ENCODE assay signal across 18 cellular contexts in genomic region chr18:25144835-25145234, GRCh38.
A peak's percentile ranks its signal among the peaks of the same experiment; 100 is the strongest.
DNase-seq lines count a peak whose midpoint lies in the region; ATAC-seq, FAIRE-seq and TF ChIP-seq lines count a peak whose summit lies in the region.
"Had no signal": no experiment of that assay in that cellular context is flagged by ENCODE, and none has a peak within 500 bp of the region (broad histone marks: within the 10 kb centered on the region; RNA-seq: fewer than 3 reads in every experiment).

No MANE protein-coding gene starts in this region.

- H3K9ac ChIP-seq in endodermal cell (ENCODE audit: extremely low read depth, low read length, poor library complexity, severe bottlenecking), result no peak overlapping the region

- H3K36me3 ChIP-seq in MG63, result no peaks in the 10 kb centered on the region
- no peaks in the 10 kb centered on the region for H3K36me3 ChIP-seq in endodermal cell (ENCODE audit: control insufficient read depth, insufficient read depth, low read length)
- no peaks in the 10 kb centered on the region for H3K36me3 ChIP-seq in lung (ENCODE audit: control insufficient read depth in 2 of 2, insufficient read depth in 2 of 2, low read length in 2 of 2)
- H3K36me3 ChIP-seq in small intestine (ENCODE audit: control insufficient read depth in 2 of 2, insufficient read depth in 2 of 2, low read length in 2 of 2), result no peaks in the 10 kb centered on the region
- H3K36me3 ChIP-seq: BE2C, pancreas, WERI-Rb-1 had no signal

- H3K36me3 Mint-ChIP-seq in endodermal cell (ENCODE audit: low read depth), result no peaks in the 10 kb centered on the region
- H3K36me3 Mint-ChIP-seq: stimulated activated naive B cell treated with anti-CD40 and anti-IgM and Interleukin-4, amounts not matched to agents 10 μg/mL and 1 μg/mL and 100 μg/mL, for 72 hours had no signal

- no peaks in the 10 kb centered on the region for H3K9me3 ChIP-seq in MG63
- H3K9me3 ChIP-seq in endodermal cell (ENCODE audit: control insufficient read depth, low read length), result no peaks in the 10 kb centered on the region
- no peaks in the 10 kb centered on the region for H3K9me3 ChIP-seq in lung (ENCODE audit: control insufficient read depth in 2 of 2, insufficient read depth in 1 of 2, low read length in 1 of 2)
- no peaks in the 10 kb centered on the region for H3K9me3 ChIP-seq in small intestine (ENCODE audit: control insufficient read depth, low read depth)
- H3K9me3 ChIP-seq: BE2C, pancreas had no signal

- H3K27ac ChIP-seq in endodermal cell (ENCODE audit: low read depth, low read length), result peak overlapping the region; percentile 90
- peak overlapping the region in 1 of 2 donors; percentile 21 for H3K27ac ChIP-seq in lung (ENCODE audit: low read depth in 1 of 2, low read length in 1 of 2)
- no peak overlapping the region for H3K27ac ChIP-seq in small intestine (ENCODE audit: low read depth in 1 of 2, low read length in 1 of 2)
- H3K27ac ChIP-seq: pancreas, WERI-Rb-1 had no signal

- no peaks in the 10 kb centered on the region for H3K9me3 Mint-ChIP-seq in endodermal cell
- H3K9me3 Mint-ChIP-seq: stimulated activated naive B cell treated with anti-CD40 and anti-IgM and Interleukin-4, amounts not matched to agents 10 μg/mL and 1 μg/mL and 100 μg/mL, for 72 hours had no signal

- no peaks in the 10 kb centered on the region for H3K4me1 ChIP-seq in endodermal cell (ENCODE audit: control insufficient read depth, insufficient read depth, low read length)
- peaks cover 0 to 17% of the 10 kb centered on the region in 2 donors for H3K4me1 ChIP-seq in lung (ENCODE audit: control insufficient read depth in 2 of 2, insufficient read depth in 2 of 2, low read length in 2 of 2)
- no peaks in the 10 kb centered on the region for H3K4me1 ChIP-seq in small intestine (ENCODE audit: control insufficient read depth in 2 of 2, insufficient read depth in 1 of 2, low read depth in 1 of 2, low read length in 1 of 2)
- H3K4me1 ChIP-seq: BE2C, pancreas had no signal

- no peaks in the 10 kb centered on the region for H3K27me3 ChIP-seq in MG63
- H3K27me3 ChIP-seq in endodermal cell (ENCODE audit: control insufficient read depth, insufficient read depth, low read length, poor library complexity, severe bottlenecking), result no peaks in the 10 kb centered on the region
- H3K27me3 ChIP-seq in lung (ENCODE audit: control insufficient read depth, insufficient read depth), result no peaks in the 10 kb centered on the region
- H3K27me3 ChIP-seq in small intestine (ENCODE audit: control insufficient read depth in 2 of 2, insufficient read depth in 2 of 2, low read length in 2 of 2), result no peaks in the 10 kb centered on the region
- H3K27me3 ChIP-seq: BE2C, pancreas had no signal

- WGBS in endodermal cell (ENCODE audit: insufficient coverage in 1 of 2, insufficient read length in 1 of 2), 2 experiments, result 89 to 93% methylated on average over 2 of the region's 2 CpGs
- 69 to 82% methylated on average over 2 of the region's 2 CpGs for WGBS in lung, 2 donors
- 52 to 61% (median 52%) methylated on average over 2 of the region's 2 CpGs for WGBS in small intestine, 3 donors

- H3K4me3 ChIP-seq in AG09309 (ENCODE audit: control insufficient read depth, low read depth, low read length) (no peak overlapping the region), MG63 (no peak overlapping the region), endodermal cell (ENCODE audit: low read length) (no peak overlapping the region), lung (no peak overlapping the region), small intestine (ENCODE audit: low read depth in 1 of 2, low read length in 2 of 2) (no peak overlapping the region)
- H3K4me3 ChIP-seq: pancreas had no signal

- H3K4me3 Mint-ChIP-seq in endodermal cell, result no peak overlapping the region
- H3K4me3 Mint-ChIP-seq: stimulated activated naive B cell treated with anti-CD40 and anti-IgM and Interleukin-4, amounts not matched to agents 10 μg/mL and 1 μg/mL and 100 μg/mL, for 72 hours had no signal

- DNase-seq in AG09309 (ENCODE audit: low read depth) (peak; percentile 24), MG63 (peak; percentile 54), endodermal cell (no peak), lung (ENCODE audit: low spot score) (no peak), small intestine (no peak), iPS-NIHi7 (ENCODE audit: extremely low spot score) (no peak), KG1 (lab: John Stamatoyannopoulos, UW) (no peak), H4 (ENCODE audit: low spot score) (no peak)
- DNase-seq: activated T-cell treated with anti-CD3 and anti-CD28 coated beads, Interleukin-2, amount 50 U/mL, for 1 hour; BE2C; GF-D8; kidney glomerular epithelial cell; NCI-H526 treated with DMSO at 0.1 percent for 48 hours; pancreas; SHP77; stimulated activated CD4-positive, alpha-beta T cell treated with anti-CD3 and anti-CD28 coated beads, Interleukin-2, amount 100 ng/mL, for 48 hours; stimulated activated naive B cell treated with anti-CD40 and anti-IgM and Interleukin-4, amounts not matched to agents 10 μg/mL and 1 μg/mL and 100 μg/mL, for 72 hours; WERI-Rb-1 had no signal

- TF ChIP-seq CTCF in AG09309 (IDR thresholded peaks at IDR 0.05; ENCODE audit: control insufficient read depth, insufficient read depth, low read depth, low read length, missing control alignments) (no peak), endodermal cell (conservative IDR thresholded peaks at IDR 0.05) (no peak), lung (IDR thresholded peaks at IDR 0.05; ENCODE audit: control extremely low read depth, extremely low read depth) (no peak)

- FAIRE-seq in small intestine (lab: Jason Lieb, UNC), result no peak
- FAIRE-seq: pancreas had no signal

- H3K27ac Mint-ChIP-seq in endodermal cell, result no peak overlapping the region
- H3K27ac Mint-ChIP-seq: stimulated activated naive B cell treated with anti-CD40 and anti-IgM and Interleukin-4, amounts not matched to agents 10 μg/mL and 1 μg/mL and 100 μg/mL, for 72 hours had no signal

- no peaks in the 10 kb centered on the region for H3K27me3 Mint-ChIP-seq in endodermal cell (ENCODE audit: insufficient read depth)
- H3K27me3 Mint-ChIP-seq: stimulated activated naive B cell treated with anti-CD40 and anti-IgM and Interleukin-4, amounts not matched to agents 10 μg/mL and 1 μg/mL and 100 μg/mL, for 72 hours had no signal

- peak; percentile 12 for ATAC-seq in lung (ENCODE audit: insufficient read depth, low FRiP score)
- ATAC-seq: stimulated activated naive B cell treated with anti-CD40 and anti-IgM and Interleukin-4, amounts not matched to agents 10 μg/mL and 1 μg/mL and 100 μg/mL, for 72 hours had no signal

- H3K4me1 Mint-ChIP-seq in endodermal cell, result peaks cover 3% of the 10 kb centered on the region
- H3K4me1 Mint-ChIP-seq: stimulated activated naive B cell treated with anti-CD40 and anti-IgM and Interleukin-4, amounts not matched to agents 10 μg/mL and 1 μg/mL and 100 μg/mL, for 72 hours had no signal

Comparison
In these comparisons a context has a peak if more than half of its experiments do, and no peak if none do; other contexts are left out.
1. DNase-seq: peak in AG09309 (single experiment) and MG63 (single experiment); none in endodermal cell (single experiment), lung (single experiment), small intestine (single experiment), iPS-NIHi7 (single experiment), KG1 (single experiment) and H4 (single experiment).